ENCODE assay signal across 9 cellular contexts in the genomic region with DNA sequence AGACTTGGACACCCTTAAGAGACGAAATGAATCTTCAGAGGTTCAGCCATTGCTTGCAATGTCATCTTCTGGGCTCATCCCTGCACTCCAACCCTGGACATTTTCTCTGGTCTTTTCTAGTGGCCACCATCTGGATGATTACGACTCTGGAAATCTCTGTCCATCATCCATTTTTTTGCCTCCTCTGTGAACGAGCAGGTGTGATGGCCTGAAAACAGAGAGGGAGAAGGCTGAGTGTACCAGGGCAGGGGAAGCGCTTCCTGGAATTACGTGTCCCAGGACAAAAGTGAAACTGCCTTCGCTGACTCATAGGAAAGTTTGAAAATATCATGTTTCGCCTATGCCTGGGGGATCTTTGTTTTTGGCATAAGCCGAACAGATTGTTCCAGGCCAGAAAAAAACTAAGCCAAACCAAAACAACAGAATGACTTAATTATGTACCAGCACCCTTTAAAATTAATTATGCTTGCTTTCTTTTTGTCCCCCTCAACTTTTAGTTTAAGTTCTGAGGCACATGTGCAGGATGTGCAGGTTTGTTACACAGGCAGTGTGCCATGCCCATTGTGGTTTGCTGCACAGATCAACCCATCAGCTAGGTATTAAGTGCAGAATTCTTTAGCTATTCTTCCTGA. TPM values are rescaled to one million over a fixed set of nuclear protein-coding genes. Genes with fewer than 3 reads are reported as not detected.
DNase-seq lines count a peak whose midpoint lies in the region; ATAC-seq, FAIRE-seq and TF ChIP-seq lines count a peak whose summit lies in the region.
"Had no signal": no experiment of that assay in that cellular context is flagged by ENCODE, and none has a peak within 500 bp of the region (broad histone marks: within the 10 kb centered on the region; RNA-seq: fewer than 3 reads in every experiment).

No MANE protein-coding gene starts in this region.

- H3K27me3 Mint-ChIP-seq in natural killer cell treated with Interleukin-12 subunit alpha and Interleukin-12 subunit beta and Interleukin-15 and Interleukin-18, amount 100 ng/mL, for 72 hours: peaks cover 0 to 2% of the 10 kb centered on the region in 2 donors
- peaks cover 0 to 3% of the 10 kb centered on the region in 2 donors for H3K27me3 Mint-ChIP-seq in natural killer cell (ENCODE audit: low read depth in 2 of 2)

- TF ChIP-seq POLR2A in adrenal gland (IDR thresholded peaks at IDR 0.05): no peak

- H3K79me2 ChIP-seq in keratinocyte (ENCODE audit: control insufficient read depth, insufficient read depth, low read length): peaks cover 2% of the 10 kb centered on the region
- H3K79me2 ChIP-seq in Karpas-422 (ENCODE audit: low read length): no peaks in the 10 kb centered on the region

- peak; percentile 79 for FAIRE-seq in keratinocyte (lab: Jason Lieb, UNC)

- TF ChIP-seq CTCF in natural killer cell (IDR thresholded peaks at IDR 0.05): no peak
- no peak for TF ChIP-seq CTCF in adrenal gland (IDR thresholded peaks at IDR 0.05)
- no peak for TF ChIP-seq CTCF in keratinocyte (optimal IDR thresholded peaks at IDR 0.05 in 1 of 3, IDR thresholded peaks at IDR 0.05 in 1 of 3, conservative IDR thresholded peaks at IDR 0.05 in 1 of 3; ENCODE audit: extremely low read depth in 1 of 3, insufficient read depth in 2 of 3, low read length in 3 of 3)

- H3K27me3 ChIP-seq in adrenal gland: no peaks in the 10 kb centered on the region
- H3K27me3 ChIP-seq in keratinocyte (ENCODE audit: control insufficient read depth, extremely low read depth, insufficient read depth, low read length): no peaks in the 10 kb centered on the region
- no peaks in the 10 kb centered on the region for H3K27me3 ChIP-seq in Karpas-422 (ENCODE audit: low read length)

- no peaks in the 10 kb centered on the region for H3K9me2 ChIP-seq in Karpas-422 (replicated peaks; ENCODE audit: insufficient read depth, low read length)

- no peaks in the 10 kb centered on the region for H3K9me3 Mint-ChIP-seq in natural killer cell treated with Interleukin-12 subunit alpha and Interleukin-12 subunit beta and Interleukin-15 and Interleukin-18, amount 100 ng/mL, for 72 hours
- no peaks in the 10 kb centered on the region for H3K9me3 Mint-ChIP-seq in natural killer cell
- H3K9me3 Mint-ChIP-seq in stimulated activated effector memory CD8-positive, alpha-beta T cell treated with anti-CD3 and anti-CD28 coated beads, Interleukin-12 subunit alpha, Interleukin-12 subunit beta, amount 100 ng/mL, for 72 hours: no peaks in the 10 kb centered on the region
- H3K9me3 Mint-ChIP-seq: dendritic cell treated with granulocyte-macrophage colony-stimulating factor and Interleukin-4, amounts not matched to agents 40 ng/mL and 50 ng/mL, for 4 days had no signal

- H3K9ac ChIP-seq in keratinocyte (ENCODE audit: control insufficient read depth, extremely low read depth, insufficient read depth, low read length) (peak overlapping the region; percentile 29), Karpas-422 (ENCODE audit: low read length) (no peak overlapping the region)

- no peak for DNase-seq in natural killer cell treated with Interleukin-12 subunit alpha and Interleukin-12 subunit beta and Interleukin-15 and Interleukin-18, amount 100 ng/mL, for 72 hours (ENCODE audit: low spot score)
- DNase-seq in natural killer cell (no peak), NCI-H1694 treated with DMSO at 0.1 percent for 48 hours (lab: John Stamatoyannopoulos, UW) (peak; percentile 78), adrenal gland (peak in 6 of 7 donors; percentile 38 to 57 (median 42)), keratinocyte (ENCODE audit: low read depth, low spot score) (peak; percentile 48), cerebellum (ENCODE audit: low spot score) (no peak), Karpas-422 (no peak)
- DNase-seq in stimulated activated effector memory CD8-positive, alpha-beta T cell treated with anti-CD3 and anti-CD28 coated beads, Interleukin-12 subunit alpha, Interleukin-12 subunit beta, amount 100 ng/mL, for 72 hours (ENCODE audit: low spot score in 2 of 2): peak; percentile 12 to 69

- no peaks in the 10 kb centered on the region for H3K36me3 Mint-ChIP-seq in natural killer cell treated with Interleukin-12 subunit alpha and Interleukin-12 subunit beta and Interleukin-15 and Interleukin-18, amount 100 ng/mL, for 72 hours
- no peaks in the 10 kb centered on the region for H3K36me3 Mint-ChIP-seq in natural killer cell
- H3K36me3 Mint-ChIP-seq in stimulated activated effector memory CD8-positive, alpha-beta T cell treated with anti-CD3 and anti-CD28 coated beads, Interleukin-12 subunit alpha, Interleukin-12 subunit beta, amount 100 ng/mL, for 72 hours: no peaks in the 10 kb centered on the region

- peak overlapping the region; percentile 56 for H3K4me3 Mint-ChIP-seq in natural killer cell treated with Interleukin-12 subunit alpha and Interleukin-12 subunit beta and Interleukin-15 and Interleukin-18, amount 100 ng/mL, for 72 hours
- H3K4me3 Mint-ChIP-seq in natural killer cell: no peak overlapping the region
- peak overlapping the region; percentile 15 for H3K4me3 Mint-ChIP-seq in stimulated activated effector memory CD8-positive, alpha-beta T cell treated with anti-CD3 and anti-CD28 coated beads, Interleukin-12 subunit alpha, Interleukin-12 subunit beta, amount 100 ng/mL, for 72 hours
- H3K4me3 Mint-ChIP-seq: dendritic cell treated with granulocyte-macrophage colony-stimulating factor and Interleukin-4, amounts not matched to agents 40 ng/mL and 50 ng/mL, for 4 days had no signal

- H4K20me1 ChIP-seq in keratinocyte (ENCODE audit: control insufficient read depth, extremely low read depth, insufficient read depth, low read length): no peaks in the 10 kb centered on the region
- no peaks in the 10 kb centered on the region for H4K20me1 ChIP-seq in Karpas-422 (ENCODE audit: insufficient read depth, low read depth, low read length)

- H3K4me1 ChIP-seq in adrenal gland (replicated peaks in 1 of 2) (no peaks in the 10 kb centered on the region), keratinocyte (ENCODE audit: control insufficient read depth, extremely low read depth, insufficient read depth, low read length) (peaks cover 44% of the 10 kb centered on the region), Karpas-422 (ENCODE audit: low read length) (peaks cover 15% of the 10 kb centered on the region)

- H3K4me3 ChIP-seq in adrenal gland: peak overlapping the region in 1 of 4 donors; percentile 22
- peak overlapping the region in 1 of 3 experiments; percentile 18 for H3K4me3 ChIP-seq in keratinocyte (ENCODE audit: control insufficient read depth in 2 of 3, extremely low read depth in 1 of 3, insufficient read depth in 2 of 3, low read depth in 1 of 3, low read length in 3 of 3)
- H3K4me3 ChIP-seq in Karpas-422 (ENCODE audit: low read length): no peak overlapping the region

- H3K4me2 ChIP-seq in keratinocyte (ENCODE audit: control insufficient read depth, extremely low read depth, insufficient read depth, low read depth, low read length) (peak overlapping the region; percentile 62), Karpas-422 (ENCODE audit: low read depth, low read length, poor library complexity, severe bottlenecking) (no peak overlapping the region)

- H3K9me3 ChIP-seq in adrenal gland (replicated peaks in 1 of 3) (no peaks in the 10 kb centered on the region), keratinocyte (ENCODE audit: control insufficient read depth, low read depth, low read length) (no peaks in the 10 kb centered on the region), Karpas-422 (ENCODE audit: low read length) (no peaks in the 10 kb centered on the region)

- H3K27ac ChIP-seq in adrenal gland: peak overlapping the region in 1 of 5 donors; percentile 51
- H3K27ac ChIP-seq in keratinocyte (ENCODE audit: control insufficient read depth, insufficient read depth, low read length): peak overlapping the region; percentile 74
- no peak overlapping the region for H3K27ac ChIP-seq in Karpas-422 (ENCODE audit: low read length)

- peaks cover 23 to 24% of the 10 kb centered on the region in 2 donors for H3K4me1 Mint-ChIP-seq in natural killer cell treated with Interleukin-12 subunit alpha and Interleukin-12 subunit beta and Interleukin-15 and Interleukin-18, amount 100 ng/mL, for 72 hours (ENCODE audit: low read depth in 2 of 2)
- peaks cover 10 to 13% of the 10 kb centered on the region in 2 donors for H3K4me1 Mint-ChIP-seq in natural killer cell
- H3K4me1 Mint-ChIP-seq in stimulated activated effector memory CD8-positive, alpha-beta T cell treated with anti-CD3 and anti-CD28 coated beads, Interleukin-12 subunit alpha, Interleukin-12 subunit beta, amount 100 ng/mL, for 72 hours: peaks cover 34% of the 10 kb centered on the region

- intact Hi-C loops in natural killer cell (cut with micrococcal nuclease) (no loop called here), adrenal gland (cut with DNase I) (no loop called here)

- no peak overlapping the region for H2AFZ ChIP-seq in keratinocyte (ENCODE audit: control insufficient read depth, low read length)
- no peak overlapping the region for H2AFZ ChIP-seq in Karpas-422 (ENCODE audit: low read length)

- peak; percentile 85 to 87 for ATAC-seq in natural killer cell treated with Interleukin-12 subunit alpha and Interleukin-12 subunit beta and Interleukin-15 and Interleukin-18, amount 100 ng/mL, for 72 hours
- ATAC-seq in natural killer cell: no peak
- ATAC-seq in stimulated activated effector memory CD8-positive, alpha-beta T cell treated with anti-CD3 and anti-CD28 coated beads, Interleukin-12 subunit alpha, Interleukin-12 subunit beta, amount 100 ng/mL, for 72 hours: peak; percentile 93

- peak overlapping the region; percentile 30 to 83 for H3K27ac Mint-ChIP-seq in natural killer cell treated with Interleukin-12 subunit alpha and Interleukin-12 subunit beta and Interleukin-15 and Interleukin-18, amount 100 ng/mL, for 72 hours
- no peak overlapping the region for H3K27ac Mint-ChIP-seq in natural killer cell
- H3K27ac Mint-ChIP-seq in stimulated activated effector memory CD8-positive, alpha-beta T cell treated with anti-CD3 and anti-CD28 coated beads, Interleukin-12 subunit alpha, Interleukin-12 subunit beta, amount 100 ng/mL, for 72 hours: no peak overlapping the region
- H3K27ac Mint-ChIP-seq: dendritic cell treated with granulocyte-macrophage colony-stimulating factor and Interleukin-4, amounts not matched to agents 40 ng/mL and 50 ng/mL, for 4 days had no signal

- no peaks in the 10 kb centered on the region for H3K36me3 ChIP-seq in adrenal gland (replicated peaks in 1 of 2)
- H3K36me3 ChIP-seq in keratinocyte (ENCODE audit: control insufficient read depth in 2 of 2, extremely low read depth in 1 of 2, insufficient read depth in 2 of 2, low read length in 2 of 2): no peaks in the 10 kb centered on the region
- H3K36me3 ChIP-seq in Karpas-422 (ENCODE audit: insufficient read depth, low read length): no peaks in the 10 kb centered on the region

- WGBS in adrenal gland, 4 donors: 29 to 35% (median 31%) methylated on average over 8 of the region's 8 CpGs

- peaks cover 2% of the 10 kb centered on the region for H3K9me1 ChIP-seq in keratinocyte (ENCODE audit: control insufficient read depth, extremely low read depth, insufficient read depth, low read length)

- dilution Hi-C loops in keratinocyte (cut with MboI; ENCODE audit: extremely low pct_ligation_motif_present, low sequenced_read_pairs): no loop called here

RNA-seq across cellular contexts. Expression of a gene that starts 31.9 kb away (rescaled TPM):
- total RNA-seq in natural killer cell treated with Interleukin-12 subunit alpha and Interleukin-12 subunit beta and Interleukin-15 and Interleukin-18, amount 100 ng/mL, for 72 hours: 10 to 100 TPM; 10.9 to 18.9 TPM
- 1 to 10 TPM; 2.4 to 4.3 (median 3.9) TPM for total RNA-seq in natural killer cell
- total RNA-seq in adrenal gland: under 1 TPM; 0.14 to 0.69 (median 0.25) TPM
- polyA plus RNA-seq in adrenal gland: under 1 TPM; 0.16 to 0.30 (median 0.22) TPM
- polyA plus RNA-seq in keratinocyte: 0.97 to 2.0 TPM (median 1.9 TPM) in 3 replicates
- 0.46 TPM for polyA plus RNA-seq in keratinocyte (2011; ENCODE audit: low read depth)
- polyA plus RNA-seq in keratinocyte (2011; cell fraction: cytosol; rRNA removed): 1.2 and 1.4 TPM in 2 replicates
- 3.9 and 4.2 TPM in 2 replicates for polyA plus RNA-seq in keratinocyte (2011; cell fraction: nucleus; rRNA removed)
- polyA plus RNA-seq in keratinocyte (2012; ENCODE audit: low replicate concordance): 0.82 and 2.5 TPM in 2 replicates
- 3.3 to 7.7 TPM (median 6.4 TPM) in 3 replicates for polyA minus RNA-seq in keratinocyte
- 4.0 TPM for polyA minus RNA-seq in keratinocyte (2011; cell fraction: cytosol; rRNA and poly(A)+ RNA removed)
- 6.0 and 8.5 TPM in 2 replicates for polyA minus RNA-seq in keratinocyte (2011; cell fraction: nucleus; rRNA and poly(A)+ RNA removed)
- total RNA-seq in cerebellum: 6.9 TPM
- 0.48 and 0.90 TPM in 2 replicates for total RNA-seq in Karpas-422 (2014; rRNA removed; shearing (Covaris generic); ENCODE audit: low replicate concordance)

Comparison
In these comparisons a context has a peak if more than half of its experiments do, and no peak if none do; other contexts are left out.
1. ATAC-seq: peak in natural killer cell treated with Interleukin-12 subunit alpha and Interleukin-12 subunit beta and Interleukin-15 and Interleukin-18, amount 100 ng/mL, for 72 hours (2 of 2) and stimulated activated effector memory CD8-positive, alpha-beta T cell treated with anti-CD3 and anti-CD28 coated beads, Interleukin-12 subunit alpha, Interleukin-12 subunit beta, amount 100 ng/mL, for 72 hours (single experiment); none in natural killer cell (0 of 3).
2. H3K27ac Mint-ChIP-seq: peak in natural killer cell treated with Interleukin-12 subunit alpha and Interleukin-12 subunit beta and Interleukin-15 and Interleukin-18, amount 100 ng/mL, for 72 hours (2 of 2); none in natural killer cell (0 of 2) and stimulated activated effector memory CD8-positive, alpha-beta T cell treated with anti-CD3 and anti-CD28 coated beads, Interleukin-12 subunit alpha, Interleukin-12 subunit beta, amount 100 ng/mL, for 72 hours (single experiment).
3. DNase-seq: peak in NCI-H1694 treated with DMSO at 0.1 percent for 48 hours (single experiment), adrenal gland (6 of 7), keratinocyte (single experiment) and stimulated activated effector memory CD8-positive, alpha-beta T cell treated with anti-CD3 and anti-CD28 coated beads, Interleukin-12 subunit alpha, Interleukin-12 subunit beta, amount 100 ng/mL, for 72 hours (2 of 2); none in natural killer cell treated with Interleukin-12 subunit alpha and Interleukin-12 subunit beta and Interleukin-15 and Interleukin-18, amount 100 ng/mL, for 72 hours (single experiment), natural killer cell (single experiment), cerebellum (single experiment) and Karpas-422 (single experiment).